Comparison of ENCODE assay signal across 1 cellular context in genomic region chr3:112466041-112466440, GRCh38.
TF ChIP-seq lines count a peak whose summit lies in the region.

No MANE protein-coding gene starts in this region.

TF ChIP-seq in GM23338, 12 proteins besides CTCF, POLR2A, EP300 and RAD21:
- TF ChIP-seq REST (IDR thresholded peaks at IDR 0.05; ENCODE audit: unreplicated experiment) (no peak), JUNB (IDR thresholded peaks at IDR 0.05; ENCODE audit: unreplicated experiment) (no peak), POLR2AphosphoS5 (IDR thresholded peaks at IDR 0.05; ENCODE audit: low read depth) (no peak), EZH2 (IDR thresholded peaks at IDR 0.05; ENCODE audit: low read depth, unreplicated experiment) (no peak), EZH2phosphoT487 (IDR thresholded peaks at IDR 0.05; ENCODE audit: unreplicated experiment) (no peak), ZNF114 (CRISPR knock-in tag; IDR thresholded peaks at IDR 0.05) (no peak), ZNF462 (CRISPR knock-in tag; IDR thresholded peaks at IDR 0.05) (no peak), STAT1 (IDR thresholded peaks at IDR 0.05; ENCODE audit: unreplicated experiment) (no peak), ETS1 (IDR thresholded peaks at IDR 0.05) (no peak), NANOG (IDR thresholded peaks at IDR 0.05; ENCODE audit: borderline replicate concordance) (no peak)
TF ChIP-seq in GM23338: peak in this region for 0.
